Comparison of ENCODE assay signal across 31 cellular contexts in the genomic region with DNA sequence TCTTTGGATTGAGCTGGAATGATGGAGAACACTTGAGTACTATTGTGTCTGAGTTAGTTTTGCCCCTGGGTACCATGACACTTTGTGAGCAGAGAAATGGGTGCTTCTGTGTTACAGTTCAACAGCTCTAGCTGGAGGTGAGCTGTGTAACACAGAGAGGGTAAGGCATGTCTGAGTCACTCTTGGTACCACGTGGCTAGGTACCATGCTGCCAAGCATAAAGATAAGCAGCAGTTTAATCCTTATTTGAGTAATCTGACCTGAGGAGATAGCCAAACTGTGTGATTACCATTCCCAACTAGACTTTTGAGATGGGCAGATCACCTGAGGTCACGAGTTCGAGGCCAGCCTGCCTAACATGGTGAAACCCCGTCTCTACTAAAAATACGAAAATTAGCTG.
DNase-seq lines count a peak whose midpoint lies in the region; ATAC-seq, FAIRE-seq and TF ChIP-seq lines count a peak whose summit lies in the region.
"Had no signal": no experiment of that assay in that cellular context is flagged by ENCODE, and none has a peak within 500 bp of the region (broad histone marks: within the 10 kb centered on the region; RNA-seq: fewer than 3 reads in every experiment).

No MANE protein-coding gene starts in this region.

- H3K27me3 ChIP-seq in mammary epithelial cell (ENCODE audit: insufficient read depth, low read length), result no peaks in the 10 kb centered on the region
- no peaks in the 10 kb centered on the region for H3K27me3 ChIP-seq in foreskin keratinocyte
- no peaks in the 10 kb centered on the region for H3K27me3 ChIP-seq in H7 (ENCODE audit: control insufficient read depth, insufficient read depth, low read length)

- no peak overlapping the region for H3K4me3 ChIP-seq in mammary epithelial cell (replicated peaks in 1 of 3; ENCODE audit: insufficient read depth in 1 of 3, low read depth in 2 of 3, low read length in 3 of 3)
- no peak overlapping the region for H3K4me3 ChIP-seq in H7 (ENCODE audit: insufficient read depth, low read depth, low read length)
- H3K4me3 ChIP-seq: coronary artery, prostate gland, sigmoid colon, thoracic aorta had no signal

- TF ChIP-seq CTCF in MCF 10A (IDR thresholded peaks at IDR 0.05; ENCODE audit: unreplicated experiment) (no peak), mammary epithelial cell (conservative IDR thresholded peaks at IDR 0.05 in 1 of 2, IDR thresholded peaks at IDR 0.05 in 1 of 2; ENCODE audit: extremely low read depth in 1 of 2, insufficient read depth in 1 of 2, low read depth in 1 of 2, low read length in 2 of 2) (no peak), RWPE1 (conservative IDR thresholded peaks at IDR 0.05; ENCODE audit: low read depth) (no peak), foreskin keratinocyte (conservative IDR thresholded peaks at IDR 0.05) (no peak)

- intact Hi-C loops in MCF 10A (cut with micrococcal nuclease) (loop anchor here (10.0 kb wide), 1 partner anchor 286 kb away; no protein-coding TSS in a partner anchor), mammary epithelial cell (cut with micrococcal nuclease) (loop anchor here (5.0 to 10.0 kb wide), 3 partner anchors 183 to 286 kb away; no protein-coding TSS in a partner anchor)

- H3K4me1 Mint-ChIP-seq in MCF 10A (ENCODE audit: insufficient read depth, unreplicated experiment), result peaks cover 12% of the 10 kb centered on the region
- H3K4me1 Mint-ChIP-seq: CD4-positive, alpha-beta memory T cell had no signal

- in situ Hi-C loops in mammary epithelial cell (cut with MboI; ENCODE audit: low sequenced_read_pairs in 2 of 2), result no loop called here

- 76% methylated on average over 5 of the region's 5 CpGs for WGBS in mammary epithelial cell (ENCODE audit: low coverage, missing lambda C conversion rate)

- no peaks in the 10 kb centered on the region for H3K4me1 ChIP-seq in mammary epithelial cell (ENCODE audit: insufficient read depth, low read length)
- H3K4me1 ChIP-seq in foreskin keratinocyte, result no peaks in the 10 kb centered on the region
- H3K4me1 ChIP-seq: prostate gland, sigmoid colon had no signal

- no peak overlapping the region for H3K4me3 Mint-ChIP-seq in MCF 10A (ENCODE audit: unreplicated experiment)
- H3K4me3 Mint-ChIP-seq: activated CD4-positive, alpha-beta memory T cell treated with anti-CD3 and anti-CD28 coated beads for 36 hours; activated naive CD4-positive, alpha-beta T cell treated with anti-CD3 and anti-CD28 coated beads, Interleukin-2, amount 10 ng/mL, durations not matched to agents 7 days and 5 days; activated T-helper 1 cell treated with anti-CD3 and anti-CD28 coated beads, Interleukin-12 subunit alpha, Interleukin-12 subunit beta, Interleukin-2, Interleukin-4 antibody, amounts not matched to agents 30 ng/mL and 10 ng/mL and 1 ng/mL, durations not matched to agents 14 hours and 24 hours and 36 hours; CD4-positive, alpha-beta memory T cell had no signal

- DNase-seq in MCF 10A (ENCODE audit: unreplicated experiment) (peak; percentile 55), mammary epithelial cell (no peak), RWPE1 (ENCODE audit: low spot score) (peak; percentile 21), foreskin keratinocyte (no peak), urothelium cell line (ENCODE audit: low spot score) (peak; percentile 7), H7 (no peak)
- DNase-seq in activated CD4-positive, alpha-beta T cell treated with anti-CD3 and anti-CD28 coated beads for 1 hour, result no peak
- DNase-seq: activated CD4-positive, alpha-beta memory T cell treated with anti-CD3 and anti-CD28 coated beads for 36 hours; activated CD8-positive, alpha-beta memory T cell treated with anti-CD3 and anti-CD28 coated beads, Interleukin-2, amount 50 U/mL, for 4 hours; activated naive CD4-positive, alpha-beta T cell treated with anti-CD3 and anti-CD28 coated beads, Interleukin-2, amount 10 ng/mL, durations not matched to agents 7 days and 5 days; AML-193; amygdala; CD4-positive, alpha-beta memory T cell; effector memory CD4-positive, alpha-beta T cell; foreskin melanocyte; Kasumi-1; NCI-H1092; NCI-H187; sigmoid colon; stimulated activated CD4-positive, alpha-beta T cell treated with anti-CD3 and anti-CD28 coated beads, Interleukin-15, amount 100 ng/mL, for 24 hours; stimulated activated naive CD8-positive, alpha-beta T cell treated with anti-CD3 and anti-CD28 coated beads, Interleukin-15, Interleukin-2, amounts not matched to agents 100 U/mL and 50 U/mL, for 24 hours; T-helper 1 cell had no signal

- CTCF ChIA-PET in MCF 10A (lab: Yijun Ruan, JAX), result interaction anchor here (0.6 to 0.8 kb wide), 3 partner anchors 179 to 339 kb away, joined by 3 to 4 read pairs (median 3); no protein-coding TSS in a partner anchor
- CTCF ChIA-PET in mammary epithelial cell (lab: Charles Lee; ENCODE audit: low non-redundant PET), result no interaction called here
- CTCF ChIA-PET in RWPE1 (lab: Yijun Ruan, JAX), result interaction anchor here (0.6 kb wide), 1 partner anchor 290 kb away, joined by 4 read pairs; no protein-coding TSS in a partner anchor

- H3K9me3 Mint-ChIP-seq in MCF 10A (ENCODE audit: unreplicated experiment), result no peaks in the 10 kb centered on the region
- H3K9me3 Mint-ChIP-seq: activated CD4-positive, alpha-beta memory T cell treated with anti-CD3 and anti-CD28 coated beads for 36 hours; activated naive CD4-positive, alpha-beta T cell treated with anti-CD3 and anti-CD28 coated beads, Interleukin-2, amount 10 ng/mL, durations not matched to agents 7 days and 5 days; activated T-helper 1 cell treated with anti-CD3 and anti-CD28 coated beads, Interleukin-12 subunit alpha, Interleukin-12 subunit beta, Interleukin-2, Interleukin-4 antibody, amounts not matched to agents 30 ng/mL and 10 ng/mL and 1 ng/mL, durations not matched to agents 14 hours and 24 hours and 36 hours; CD4-positive, alpha-beta memory T cell had no signal

- no TSS peak for BruUV-seq in MCF 10A (replicated peaks; lab: Mats Ljungman, UMichigan)
- no TSS peak for BruUV-seq in mammary epithelial cell (replicated peaks; lab: Mats Ljungman, UMichigan)

- ATAC-seq in foreskin keratinocyte (peak; percentile 16), GM21390 (IDR thresholded peaks at IDR 0.05; ENCODE audit: unreplicated experiment) (no peak)
- ATAC-seq: stimulated activated naive CD8-positive, alpha-beta T cell treated with anti-CD3 and anti-CD28 coated beads, Interleukin-15, Interleukin-2, amounts not matched to agents 100 U/mL and 50 U/mL, for 24 hours had no signal

- no peaks in the 10 kb centered on the region for H4K20me1 ChIP-seq in mammary epithelial cell (ENCODE audit: insufficient read depth, low read length)

- H3K9me3 ChIP-seq in mammary epithelial cell (replicated peaks; ENCODE audit: insufficient read depth, low read length), result no peaks in the 10 kb centered on the region
- H3K9me3 ChIP-seq: neutrophil, prostate gland, sigmoid colon, thoracic aorta had no signal

- no peak overlapping the region for H2AFZ ChIP-seq in mammary epithelial cell (ENCODE audit: low read depth, low read length)

- no peak overlapping the region for H3K4me2 ChIP-seq in mammary epithelial cell (ENCODE audit: insufficient read depth, low read depth, low read length)

- FAIRE-seq in urothelium cell line (lab: Jason Lieb, UNC), result no peak
- FAIRE-seq: A204.1, G401.6 had no signal

- POLR2A ChIA-PET in MCF 10A (lab: Yijun Ruan, JAX), result no interaction called here
- POLR2A ChIA-PET in RWPE1 (lab: Yijun Ruan, JAX; ENCODE audit: low non-redundant PET), result no interaction called here

- H3K36me3 Mint-ChIP-seq in MCF 10A (ENCODE audit: insufficient read depth, unreplicated experiment), result no peaks in the 10 kb centered on the region
- H3K36me3 Mint-ChIP-seq: activated CD4-positive, alpha-beta memory T cell treated with anti-CD3 and anti-CD28 coated beads for 36 hours; activated naive CD4-positive, alpha-beta T cell treated with anti-CD3 and anti-CD28 coated beads, Interleukin-2, amount 10 ng/mL, durations not matched to agents 7 days and 5 days; CD4-positive, alpha-beta memory T cell had no signal

- no peak overlapping the region for H3K9ac ChIP-seq in mammary epithelial cell (ENCODE audit: insufficient read depth, low read length)

- peaks cover 27% of the 10 kb centered on the region for H3K27me3 Mint-ChIP-seq in MCF 10A (ENCODE audit: insufficient read depth, unreplicated experiment)
- H3K27me3 Mint-ChIP-seq: activated naive CD4-positive, alpha-beta T cell treated with anti-CD3 and anti-CD28 coated beads, Interleukin-2, amount 10 ng/mL, durations not matched to agents 7 days and 5 days had no signal

- no peaks in the 10 kb centered on the region for H3K79me2 ChIP-seq in mammary epithelial cell (ENCODE audit: insufficient read depth, low read length)

- no peak overlapping the region for H3K27ac Mint-ChIP-seq in MCF 10A (ENCODE audit: low read depth, unreplicated experiment)
- H3K27ac Mint-ChIP-seq: activated CD4-positive, alpha-beta memory T cell treated with anti-CD3 and anti-CD28 coated beads for 36 hours; activated naive CD4-positive, alpha-beta T cell treated with anti-CD3 and anti-CD28 coated beads, Interleukin-2, amount 10 ng/mL, durations not matched to agents 7 days and 5 days; activated T-helper 1 cell treated with anti-CD3 and anti-CD28 coated beads, Interleukin-12 subunit alpha, Interleukin-12 subunit beta, Interleukin-2, Interleukin-4 antibody, amounts not matched to agents 30 ng/mL and 10 ng/mL and 1 ng/mL, durations not matched to agents 14 hours and 24 hours and 36 hours; CD4-positive, alpha-beta memory T cell had no signal

- H3K36me3 ChIP-seq in mammary epithelial cell (ENCODE audit: insufficient read depth, low read length) (no peaks in the 10 kb centered on the region), H7 (replicated peaks; ENCODE audit: control insufficient read depth, insufficient read depth, low read length) (no peaks in the 10 kb centered on the region)
- H3K36me3 ChIP-seq: neutrophil, prostate gland, sigmoid colon, thoracic aorta had no signal

- H3K27ac ChIP-seq in mammary epithelial cell (ENCODE audit: insufficient read depth, low read depth, low read length), result no peak overlapping the region
- H3K27ac ChIP-seq in RWPE1, result no peak overlapping the region
- no peak overlapping the region for H3K27ac ChIP-seq in foreskin keratinocyte
- H3K27ac ChIP-seq: coronary artery, HL-60, neutrophil, prostate gland, sigmoid colon, thoracic aorta had no signal

- dilution Hi-C loops in mammary epithelial cell (cut with HindIII; ENCODE audit: low sequenced_read_pairs), result no loop called here

Comparison
In these comparisons a context has a peak if more than half of its experiments do, and no peak if none do; other contexts are left out.
1. DNase-seq: peak in MCF 10A (single experiment), RWPE1 (single experiment) and urothelium cell line (single experiment); none in mammary epithelial cell (single experiment), foreskin keratinocyte (0 of 2), activated CD4-positive, alpha-beta T cell treated with anti-CD3 and anti-CD28 coated beads for 1 hour (single experiment) and H7 (single experiment).